ENCODE assay signal across 2 cellular contexts in genomic region chr19:577439-578392, GRCh38.
TF ChIP-seq lines count a peak whose summit lies in the region.

No MANE protein-coding gene starts in this region.

TF ChIP-seq in HCT116, 20 proteins besides CTCF, POLR2A, EP300 and RAD21:
- TF ChIP-seq EZH2phosphoT487 (IDR thresholded peaks at IDR 0.05; ENCODE audit: borderline replicate concordance) = no peak
- TF ChIP-seq, protein P1, sequence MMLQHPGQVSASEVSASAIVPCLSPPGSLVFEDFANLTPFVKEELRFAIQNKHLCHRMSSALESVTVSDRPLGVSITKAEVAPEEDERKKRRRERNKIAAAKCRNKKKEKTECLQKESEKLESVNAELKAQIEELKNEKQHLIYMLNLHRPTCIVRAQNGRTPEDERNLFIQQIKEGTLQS (IDR thresholded peaks at IDR 0.05) = no peak

TF ChIP-seq in K562, 482 proteins besides CTCF, POLR2A, EP300 and RAD21:
- TF ChIP-seq GABPB2 (CRISPR knock-in tag; conservative IDR thresholded peaks at IDR 0.05) (no peak), RBFOX2 (IDR thresholded peaks at IDR 0.05; ENCODE audit: low read depth, low read length) (peak; percentile 55; the same call in 1 of the 2 replicates), FIP1L1 (IDR thresholded peaks at IDR 0.05; ENCODE audit: low read depth, low read length, poor library complexity, severe bottlenecking) (peak; percentile 20), ZNF316 (IDR thresholded peaks at IDR 0.05) (no peak), ZNF695 (CRISPR knock-in tag; IDR thresholded peaks at IDR 0.05) (no peak), PRPF4 (IDR thresholded peaks at IDR 0.05; ENCODE audit: insufficient read depth, low read depth, low read length, poor library complexity, severe bottlenecking) (no peak), ZNF174 (CRISPR knock-in tag; IDR thresholded peaks at IDR 0.05) (no peak), ZNF263 (CRISPR knock-in tag; IDR thresholded peaks at IDR 0.05; ENCODE audit: borderline replicate concordance) (no peak), HIVEP1 (CRISPR knock-in tag; IDR thresholded peaks at IDR 0.05) (no peak), HMGN3 (IDR thresholded peaks at IDR 0.05; ENCODE audit: borderline replicate concordance, extremely low read depth, insufficient read length, low read depth, low read length) (peak; percentile 22), ARID4B (CRISPR knock-in tag; IDR thresholded peaks at IDR 0.05) (no peak), POLR2G (IDR thresholded peaks at IDR 0.05; ENCODE audit: low read depth, low read length) (peak; percentile 39; the same call in 1 of the 2 replicates), PYGO2 (tag; IDR thresholded peaks at IDR 0.05) (no peak), PCBP1 (IDR thresholded peaks at IDR 0.05; ENCODE audit: low read depth, low read length, poor library complexity, severe bottlenecking) (peak; percentile 73), POLR2AphosphoS5 (IDR thresholded peaks at IDR 0.05; ENCODE audit: control insufficient read depth, insufficient read depth, low read depth, low read length) (no peak)
- TF ChIP-seq, protein P2, sequence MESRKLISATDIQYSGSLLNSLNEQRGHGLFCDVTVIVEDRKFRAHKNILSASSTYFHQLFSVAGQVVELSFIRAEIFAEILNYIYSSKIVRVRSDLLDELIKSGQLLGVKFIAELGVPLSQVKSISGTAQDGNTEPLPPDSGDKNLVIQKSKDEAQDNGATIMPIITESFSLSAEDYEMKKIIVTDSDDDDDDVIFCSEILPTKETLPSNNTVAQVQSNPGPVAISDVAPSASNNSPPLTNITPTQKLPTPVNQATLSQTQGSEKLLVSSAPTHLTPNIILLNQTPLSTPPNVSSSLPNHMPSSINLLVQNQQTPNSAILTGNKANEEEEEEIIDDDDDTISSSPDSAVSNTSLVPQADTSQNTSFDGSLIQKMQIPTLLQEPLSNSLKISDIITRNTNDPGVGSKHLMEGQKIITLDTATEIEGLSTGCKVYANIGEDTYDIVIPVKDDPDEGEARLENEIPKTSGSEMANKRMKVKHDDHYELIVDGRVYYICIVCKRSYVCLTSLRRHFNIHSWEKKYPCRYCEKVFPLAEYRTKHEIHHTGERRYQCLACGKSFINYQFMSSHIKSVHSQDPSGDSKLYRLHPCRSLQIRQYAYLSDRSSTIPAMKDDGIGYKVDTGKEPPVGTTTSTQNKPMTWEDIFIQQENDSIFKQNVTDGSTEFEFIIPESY (CRISPR knock-in tag; IDR thresholded peaks at IDR 0.05) = 0 out of 2 replicates have a peak, but pooled peaks have one; percentile 25
- TF ChIP-seq, protein P3, sequence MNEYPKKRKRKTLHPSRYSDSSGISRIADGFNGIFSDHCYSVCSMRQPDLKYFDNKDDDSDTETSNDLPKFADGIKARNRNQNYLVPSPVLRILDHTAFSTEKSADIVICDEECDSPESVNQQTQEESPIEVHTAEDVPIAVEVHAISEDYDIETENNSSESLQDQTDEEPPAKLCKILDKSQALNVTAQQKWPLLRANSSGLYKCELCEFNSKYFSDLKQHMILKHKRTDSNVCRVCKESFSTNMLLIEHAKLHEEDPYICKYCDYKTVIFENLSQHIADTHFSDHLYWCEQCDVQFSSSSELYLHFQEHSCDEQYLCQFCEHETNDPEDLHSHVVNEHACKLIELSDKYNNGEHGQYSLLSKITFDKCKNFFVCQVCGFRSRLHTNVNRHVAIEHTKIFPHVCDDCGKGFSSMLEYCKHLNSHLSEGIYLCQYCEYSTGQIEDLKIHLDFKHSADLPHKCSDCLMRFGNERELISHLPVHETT (CRISPR knock-in tag; conservative IDR thresholded peaks at IDR 0.05 in 1 of 2, IDR thresholded peaks at IDR 0.05 in 1 of 2) = no peak
- TF ChIP-seq, protein P4, sequence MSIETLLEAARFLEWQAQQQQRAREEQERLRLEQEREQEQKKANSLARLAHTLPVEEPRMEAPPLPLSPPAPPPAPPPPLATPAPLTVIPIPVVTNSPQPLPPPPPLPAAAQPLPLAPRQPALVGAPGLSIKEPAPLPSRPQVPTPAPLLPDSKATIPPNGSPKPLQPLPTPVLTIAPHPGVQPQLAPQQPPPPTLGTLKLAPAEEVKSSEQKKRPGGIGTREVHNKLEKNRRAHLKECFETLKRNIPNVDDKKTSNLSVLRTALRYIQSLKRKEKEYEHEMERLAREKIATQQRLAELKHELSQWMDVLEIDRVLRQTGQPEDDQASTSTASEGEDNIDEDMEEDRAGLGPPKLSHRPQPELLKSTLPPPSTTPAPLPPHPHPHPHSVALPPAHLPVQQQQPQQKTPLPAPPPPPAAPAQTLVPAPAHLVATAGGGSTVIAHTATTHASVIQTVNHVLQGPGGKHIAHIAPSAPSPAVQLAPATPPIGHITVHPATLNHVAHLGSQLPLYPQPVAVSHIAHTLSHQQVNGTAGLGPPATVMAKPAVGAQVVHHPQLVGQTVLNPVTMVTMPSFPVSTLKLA (conservative IDR thresholded peaks at IDR 0.05) = no peak
